ENCODE assay signal across 34 cellular contexts in genomic region chr12:13841358-13841757, GRCh38.
"Had no signal": no experiment of that assay in that cellular context is flagged by ENCODE, and none has a peak within 500 bp of the region (broad histone marks: within the 10 kb centered on the region; RNA-seq: fewer than 3 reads in every experiment).

No MANE protein-coding gene starts in this region.

- H3K9me3 ChIP-seq: MG63 had no signal

- H3K4me2 ChIP-seq: KMS-11 had no signal

- H3K27ac ChIP-seq: KMS-11 had no signal

- DNase-seq: Karpas-422, Kasumi-1, KG1, MG63, MM.1S, MV-4-11, NCI-H1048, NCI-H1092, NCI-H1092 treated with DMSO at 0.1 percent for 48 hours, NCI-H1105, NCI-H1105 treated with DMSO at 0.1 percent for 48 hours, NCI-H1417, NCI-H1417 treated with DMSO at 0.1 percent for 48 hours, NCI-H1436, NCI-H1436 treated with DMSO at 0.1 percent for 48 hours, NCI-H146, NCI-H1694, NCI-H1694 treated with DMSO at 0.1 percent for 48 hours, NCI-H187, NCI-H187 treated with DMSO at 0.1 percent for 48 hours, NCI-H1930, NCI-H2029, NCI-H2029 treated with DMSO at 0.1 percent for 48 hours, NCI-H2081, NCI-H2081 treated with DMSO at 0.1 percent for 48 hours, NCI-H2107, NCI-H2171, NCI-H2171 treated with DMSO at 0.1 percent for 48 hours, NCI-H2227 treated with DMSO at 0.1 percent for 48 hours, NCI-H226, NCI-H345, NCI-H446, NCI-H446 treated with DMSO at 0.1 percent for 48 hours had no signal

- H3K4me3 ChIP-seq: MG63 had no signal

- H3K9ac ChIP-seq: KMS-11 had no signal

- H3K27me3 ChIP-seq: MG63 had no signal

- H3K36me3 ChIP-seq: MG63 had no signal
